Comparison of ENCODE assay signal across 12 cellular contexts in the genomic region with DNA sequence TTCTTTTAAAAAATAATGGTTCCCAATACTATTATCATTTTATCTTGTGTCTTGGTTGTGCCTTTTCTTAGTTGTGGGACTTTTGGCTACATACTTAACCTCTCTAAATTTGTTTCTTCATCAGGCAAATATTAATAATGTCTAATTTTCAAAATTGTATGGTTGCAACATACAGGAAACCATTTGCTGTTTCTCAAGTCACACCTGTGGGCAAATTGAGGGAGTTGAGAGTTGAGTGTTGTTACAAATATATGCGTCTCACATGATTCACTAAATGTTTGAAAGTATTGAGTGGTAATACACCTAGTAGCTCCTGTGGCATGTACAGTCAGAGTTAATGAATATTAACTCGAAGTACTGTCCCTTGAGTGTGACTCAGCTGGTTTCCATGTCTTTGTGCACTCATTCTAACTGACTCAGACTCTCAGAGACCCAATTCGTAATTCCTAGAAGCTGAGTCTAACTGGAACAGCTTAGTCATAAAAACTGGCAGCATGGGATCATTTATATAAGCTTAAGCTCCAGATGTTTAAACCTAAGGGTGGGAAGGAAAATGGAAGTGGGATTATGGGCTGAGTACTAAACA.
DNase-seq lines count a peak whose midpoint lies in the region; FAIRE-seq and TF ChIP-seq lines count a peak whose summit lies in the region.
"Had no signal": no experiment of that assay in that cellular context is flagged by ENCODE, and none has a peak within 500 bp of the region (broad histone marks: within the 10 kb centered on the region; RNA-seq: fewer than 3 reads in every experiment).

No MANE protein-coding gene starts in this region.

- FAIRE-seq in keratinocyte (lab: Jason Lieb, UNC), result no peak
- no peak for FAIRE-seq in GM19239 (lab: Jason Lieb, UNC)
- FAIRE-seq: GM12878 had no signal

- no peak overlapping the region for H3K9ac ChIP-seq in keratinocyte (ENCODE audit: control insufficient read depth, extremely low read depth, insufficient read depth, low read length)

- POLR2A ChIA-PET in AG04449 (lab: Yijun Ruan, JAX), result interaction anchor here (1.1 kb wide), 1 partner anchor 44 kb away, joined by 3 read pairs; no protein-coding TSS in a partner anchor

- no peaks in the 10 kb centered on the region for H3K79me2 ChIP-seq in keratinocyte (ENCODE audit: control insufficient read depth, insufficient read depth, low read length)

- no peak overlapping the region for H3K27ac ChIP-seq in keratinocyte (ENCODE audit: control insufficient read depth, insufficient read depth, low read length)

- H2AFZ ChIP-seq in keratinocyte (ENCODE audit: control insufficient read depth, low read length), result no peak overlapping the region

- in situ Hi-C loops in astrocyte of the cerebellum (cut with HindIII; ENCODE audit: low sequenced_read_pairs), result loop anchor here (5.0 kb wide), 1 partner anchor 46 kb away; no protein-coding TSS in a partner anchor

- no peaks in the 10 kb centered on the region for H3K4me1 ChIP-seq in keratinocyte (ENCODE audit: control insufficient read depth, extremely low read depth, insufficient read depth, low read length)

- no peak for TF ChIP-seq CTCF in AG04449 (IDR thresholded peaks at IDR 0.05; ENCODE audit: insufficient read depth, low read length, missing control alignments)
- TF ChIP-seq CTCF in astrocyte of the cerebellum (IDR thresholded peaks at IDR 0.05; ENCODE audit: low read depth, low read length, missing control alignments), result no peak
- TF ChIP-seq CTCF in keratinocyte (optimal IDR thresholded peaks at IDR 0.05 in 1 of 3, IDR thresholded peaks at IDR 0.05 in 1 of 3, conservative IDR thresholded peaks at IDR 0.05 in 1 of 3; ENCODE audit: extremely low read depth in 1 of 3, insufficient read depth in 2 of 3, low read length in 3 of 3), result no peak

- no peaks in the 10 kb centered on the region for H4K20me1 ChIP-seq in keratinocyte (ENCODE audit: control insufficient read depth, extremely low read depth, insufficient read depth, low read length)

- H3K27me3 ChIP-seq in keratinocyte (ENCODE audit: control insufficient read depth, extremely low read depth, insufficient read depth, low read length), result no peaks in the 10 kb centered on the region

- dilution Hi-C loops in keratinocyte (cut with MboI; ENCODE audit: extremely low pct_ligation_motif_present, low sequenced_read_pairs), result no loop called here

- H3K4me3 ChIP-seq in AG04449 (ENCODE audit: low read depth, low read length) (no peak overlapping the region), astrocyte of the cerebellum (ENCODE audit: low read depth, low read length) (no peak overlapping the region), keratinocyte (ENCODE audit: control insufficient read depth in 2 of 3, extremely low read depth in 1 of 3, insufficient read depth in 2 of 3, low read depth in 1 of 3, low read length in 3 of 3) (no peak overlapping the region)
- H3K4me3 ChIP-seq: GM12878 had no signal

- no peak overlapping the region for H3K4me2 ChIP-seq in keratinocyte (ENCODE audit: control insufficient read depth, extremely low read depth, insufficient read depth, low read depth, low read length)

- H3K9me3 ChIP-seq in keratinocyte (ENCODE audit: control insufficient read depth, low read depth, low read length), result peaks cover 2% of the 10 kb centered on the region

- CTCF ChIA-PET in AG04449 (lab: Yijun Ruan, JAX), result interaction anchor here (1.0 kb wide), 1 partner anchor 183 kb away, joined by 5 read pairs; no protein-coding TSS in a partner anchor

- H3K9me1 ChIP-seq in keratinocyte (ENCODE audit: control insufficient read depth, extremely low read depth, insufficient read depth, low read length), result no peaks in the 10 kb centered on the region

- no peaks in the 10 kb centered on the region for H3K36me3 ChIP-seq in keratinocyte (ENCODE audit: control insufficient read depth in 2 of 2, extremely low read depth in 1 of 2, insufficient read depth in 2 of 2, low read length in 2 of 2)

- DNase-seq in AG04449 (ENCODE audit: low read depth, low spot score), result peak; percentile 95
- DNase-seq in HK-2 (ENCODE audit: unreplicated experiment), result peak; percentile 37
- peak; percentile 85 for DNase-seq in astrocyte of the cerebellum (ENCODE audit: low read depth)
- DNase-seq in keratinocyte (ENCODE audit: low read depth, low spot score), result peak; percentile 5
- DNase-seq in GM19239 (ENCODE audit: insufficient read length, low spot score), result no peak
- no peak for DNase-seq in iPS-NIHi11 (ENCODE audit: low spot score)
- DNase-seq in NCI-H1105 (lab: John Stamatoyannopoulos, UW), result no peak
- no peak for DNase-seq in NCI-H2171 (lab: John Stamatoyannopoulos, UW)
- DNase-seq: C1 segment of cervical spinal cord, Karpas-422, NCI-H774 had no signal

Comparison
In these comparisons a context has a peak if more than half of its experiments do, and no peak if none do; other contexts are left out.
1. DNase-seq: peak in AG04449 (single experiment), HK-2 (single experiment), astrocyte of the cerebellum (single experiment) and keratinocyte (single experiment); none in GM19239 (single experiment), iPS-NIHi11 (single experiment), NCI-H1105 (single experiment) and NCI-H2171 (single experiment).